8 cellular contexts compared by ENCODE assay signal in the genomic region with DNA sequence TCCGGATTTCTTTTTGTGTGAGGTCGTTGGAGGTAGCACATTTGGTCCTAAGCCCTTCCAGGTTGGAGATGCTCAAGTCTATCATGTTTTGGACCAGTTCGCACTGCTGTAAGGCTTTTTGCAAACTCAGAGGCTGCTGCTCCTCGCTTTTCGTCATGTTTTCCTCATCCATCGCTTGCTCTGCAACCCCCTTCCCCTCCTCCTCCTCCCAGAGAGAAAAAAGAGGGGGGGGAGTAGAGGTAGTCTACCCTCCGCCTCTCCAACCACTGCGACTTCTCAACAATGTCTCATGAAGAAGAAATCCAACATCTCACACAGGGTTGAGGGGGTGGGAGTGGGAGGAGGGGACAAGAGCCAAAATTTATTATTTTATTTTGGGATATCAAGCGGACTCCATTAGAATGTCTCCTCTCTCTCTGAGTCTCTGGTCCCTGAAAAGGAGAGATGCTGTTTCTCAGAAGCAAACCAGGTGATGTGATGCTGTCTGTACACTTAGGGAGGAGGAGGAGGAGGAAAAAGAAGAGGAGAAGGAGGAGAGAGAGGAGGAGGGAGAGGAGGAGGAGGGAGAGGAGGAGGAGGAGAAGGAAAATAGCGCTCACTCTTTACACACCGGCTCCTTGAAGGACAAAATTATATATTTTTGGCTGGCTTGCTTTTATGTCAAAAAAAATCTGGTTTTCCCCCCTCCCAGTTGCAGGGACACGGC. TPM values are rescaled to one million over a fixed set of nuclear protein-coding genes. Genes with fewer than 3 reads are reported as not detected.
DNase-seq lines count a peak whose midpoint lies in the region; ATAC-seq and TF ChIP-seq lines count a peak whose summit lies in the region.

No MANE protein-coding gene starts in this region.

- no peak overlapping the region for H3K27ac ChIP-seq in CD8-positive, alpha-beta memory T cell (ENCODE audit: low read depth, low read length)

- H3K9me3 Mint-ChIP-seq in CD8-positive, alpha-beta memory T cell = peaks cover 4 to 17% (median 15%) of the 10 kb centered on the region in 5 donors
- H3K9me3 Mint-ChIP-seq in chondrocyte (ENCODE audit: low read depth) (peaks cover 10% of the 10 kb centered on the region), neural crest cell (peaks cover 13% of the 10 kb centered on the region)

- peaks cover 8 to 10% (median 8%) of the 10 kb centered on the region in 3 donors for H3K4me1 Mint-ChIP-seq in CD8-positive, alpha-beta memory T cell
- H3K4me1 Mint-ChIP-seq in chondrocyte (ENCODE audit: low read depth) (peaks cover 10% of the 10 kb centered on the region), neural crest cell (peaks cover 13% of the 10 kb centered on the region)

- no peak for ATAC-seq in GM19328 (IDR thresholded peaks at IDR 0.05; ENCODE audit: unreplicated experiment)

- DNase-seq in CD8-positive, alpha-beta memory T cell = no peak
- DNase-seq in MG63 (no peak), chondrocyte (ENCODE audit: low spot score) (no peak), neural crest cell (ENCODE audit: low read depth, low spot score) (no peak), SIG-M5 treated with dmso at 0.1 percent for 504 hours (lab: John Stamatoyannopoulos, UW; ENCODE audit: unreplicated experiment) (no peak), HPDE6-E6E7 (ENCODE audit: extremely low spot score) (no peak), DMS 273 (lab: John Stamatoyannopoulos, UW; ENCODE audit: unreplicated experiment) (no peak)

- peak overlapping the region in 6 of 7 donors; percentile 48 to 78 (median 54) for H3K4me3 Mint-ChIP-seq in CD8-positive, alpha-beta memory T cell
- H3K4me3 Mint-ChIP-seq in chondrocyte (ENCODE audit: unreplicated experiment) (peak overlapping the region; percentile 72), neural crest cell (peak overlapping the region; percentile 86)

- H3K36me3 ChIP-seq in CD8-positive, alpha-beta memory T cell (ENCODE audit: insufficient read depth, low read length) = no peaks in the 10 kb centered on the region
- H3K36me3 ChIP-seq in MG63 = no peaks in the 10 kb centered on the region

- CTCF ChIA-PET in CD8-positive, alpha-beta memory T cell (lab: Charles Lee) = no interaction called here

- H3K27me3 Mint-ChIP-seq in CD8-positive, alpha-beta memory T cell = peaks cover 42 to 57% of the 10 kb centered on the region in 2 donors
- H3K27me3 Mint-ChIP-seq in chondrocyte (ENCODE audit: low read depth) (peaks cover 63% of the 10 kb centered on the region), neural crest cell (ENCODE audit: low read depth) (peaks cover 90% of the 10 kb centered on the region)

- peaks cover 0 to 2% (median 0%) of the 10 kb centered on the region in 3 donors for H3K36me3 Mint-ChIP-seq in CD8-positive, alpha-beta memory T cell
- peaks cover 4% of the 10 kb centered on the region for H3K36me3 Mint-ChIP-seq in chondrocyte (ENCODE audit: low read depth)
- H3K36me3 Mint-ChIP-seq in neural crest cell (ENCODE audit: low read depth) = peaks cover 9% of the 10 kb centered on the region

- no peak overlapping the region for H3K27ac Mint-ChIP-seq in CD8-positive, alpha-beta memory T cell
- no peak overlapping the region for H3K27ac Mint-ChIP-seq in chondrocyte (ENCODE audit: unreplicated experiment)
- peak overlapping the region; percentile 50 for H3K27ac Mint-ChIP-seq in neural crest cell (ENCODE audit: unreplicated experiment)

- peaks cover 11% of the 10 kb centered on the region for H3K27me3 ChIP-seq in CD8-positive, alpha-beta memory T cell (ENCODE audit: insufficient read depth, low read length, poor library complexity, severe bottlenecking)
- no peaks in the 10 kb centered on the region for H3K27me3 ChIP-seq in MG63

- POLR2A ChIA-PET in CD8-positive, alpha-beta memory T cell (lab: Charles Lee) = no interaction called here

- H3K9me3 ChIP-seq in CD8-positive, alpha-beta memory T cell (ENCODE audit: low read length) = no peaks in the 10 kb centered on the region
- no peaks in the 10 kb centered on the region for H3K9me3 ChIP-seq in MG63

- TF ChIP-seq CTCF in chondrocyte (IDR thresholded peaks at IDR 0.05) (no peak), neural crest cell (conservative IDR thresholded peaks at IDR 0.05) (no peak)

- H3K4me3 ChIP-seq in CD8-positive, alpha-beta memory T cell (ENCODE audit: low read length) = no peak overlapping the region
- peak overlapping the region; percentile 58 for H3K4me3 ChIP-seq in MG63

- H3K4me1 ChIP-seq in CD8-positive, alpha-beta memory T cell (ENCODE audit: insufficient read depth, low read length) = no peaks in the 10 kb centered on the region

RNA-seq across cellular contexts. Expression of gene KSR2, which starts 0.6 kb away (rescaled TPM):
- total RNA-seq in CD8-positive, alpha-beta memory T cell = under 1 TPM; 0.07 to 0.11 TPM
- polyA plus RNA-seq in CD8-positive, alpha-beta memory T cell = not detected
- total RNA-seq in MG63 (2014; rRNA removed; shearing (Covaris generic); ENCODE audit: low replicate concordance) = not detected in 2 replicates
- total RNA-seq in chondrocyte (0.05 TPM in 1 of 3 replicates, not detected in the others), neural crest cell (0.14 and 0.33 TPM in 2 replicates)

RNA-seq across cellular contexts. Expression of gene RFC5, which starts 48.3 kb away (rescaled TPM):
- 10 to 100 TPM; 66.1 to 67.4 TPM for total RNA-seq in CD8-positive, alpha-beta memory T cell
- 14.0 TPM for polyA plus RNA-seq in CD8-positive, alpha-beta memory T cell
- 28.9 and 46.2 TPM in 2 replicates for total RNA-seq in MG63 (2014; rRNA removed; shearing (Covaris generic); ENCODE audit: low replicate concordance)
- total RNA-seq in chondrocyte = 5.5 to 12.5 TPM (median 6.3 TPM) in 3 replicates
- total RNA-seq in neural crest cell = 52.6 and 53.0 TPM in 2 replicates
